ENCODE assay signal across 1 cellular context in genomic region chr14:21307641-21308040, GRCh38.
TF ChIP-seq lines count a peak whose summit lies in the region.

No MANE protein-coding gene starts in this region.

TF ChIP-seq in SK-N-SH, 30 proteins besides CTCF, POLR2A, EP300 and RAD21:
- TF ChIP-seq RXRA (IDR thresholded peaks at IDR 0.05; ENCODE audit: borderline replicate concordance, low read depth) (no peak), GABPA (IDR thresholded peaks at IDR 0.05; ENCODE audit: low read depth) (no peak), USF2 (IDR thresholded peaks at IDR 0.05; ENCODE audit: borderline replicate concordance, low read depth, low read length) (no peak), NFIC (IDR thresholded peaks at IDR 0.05; ENCODE audit: borderline replicate concordance) (no peak), MEF2A (IDR thresholded peaks at IDR 0.05; ENCODE audit: borderline replicate concordance, low read depth) (no peak), MAX (IDR thresholded peaks at IDR 0.05; ENCODE audit: low read depth) (no peak), RFX5 (IDR thresholded peaks at IDR 0.05; ENCODE audit: low read length) (no peak), ZBTB33 (IDR thresholded peaks at IDR 0.05; ENCODE audit: borderline replicate concordance, low read depth) (no peak), SIN3A (IDR thresholded peaks at IDR 0.05; ENCODE audit: borderline replicate concordance, low read depth, low read length) (no peak), POLR2AphosphoS5 (IDR thresholded peaks at IDR 0.05; ENCODE audit: low read depth, low read length) (no peak), ELF1 (IDR thresholded peaks at IDR 0.05) (no peak), YY1 (IDR thresholded peaks at IDR 0.05; ENCODE audit: low read depth) (no peak), RCOR1 (IDR thresholded peaks at IDR 0.05; ENCODE audit: low read length) (no peak), CHD2 (IDR thresholded peaks at IDR 0.05; ENCODE audit: low read length, partially characterized antibody) (no peak), PBX3 (IDR thresholded peaks at IDR 0.05) (no peak), TAF1 (IDR thresholded peaks at IDR 0.05; ENCODE audit: borderline replicate concordance, low read depth, low read length) (no peak), FOXM1 (IDR thresholded peaks at IDR 0.05; ENCODE audit: low read depth) (no peak), FOSL2 (IDR thresholded peaks at IDR 0.05; ENCODE audit: borderline replicate concordance, low read depth) (no peak), FOXJ3 (CRISPR knock-in tag; IDR thresholded peaks at IDR 0.05) (no peak)
